In genomic region chr18:23523429-23524212, GRCh38 we compare ENCODE assay signal across 10 cellular contexts. TPM values are rescaled to one million over a fixed set of nuclear protein-coding genes. Genes with fewer than 3 reads are reported as not detected.
A peak's percentile ranks its signal among the peaks of the same experiment; 100 is the strongest.
DNase-seq lines count a peak whose midpoint lies in the region; ATAC-seq, FAIRE-seq and TF ChIP-seq lines count a peak whose summit lies in the region.
"Had no signal": no experiment of that assay in that cellular context is flagged by ENCODE, and none has a peak within 500 bp of the region (broad histone marks: within the 10 kb centered on the region; RNA-seq: fewer than 3 reads in every experiment).

No MANE protein-coding gene starts in this region.

- peaks cover 26% of the 10 kb centered on the region for H3K4me1 ChIP-seq in endothelial cell of umbilical vein (ENCODE audit: control insufficient read depth, extremely low read depth, insufficient read depth, low read length)

- H2AFZ ChIP-seq in endothelial cell of umbilical vein (ENCODE audit: low read depth, low read length): no peak overlapping the region

- TF ChIP-seq CTCF in endothelial cell of umbilical vein (IDR thresholded peaks at IDR 0.05; ENCODE audit: extremely low read depth in 1 of 2, insufficient read depth in 1 of 2, low read depth in 1 of 2, low read length in 2 of 2): no peak

- TF ChIP-seq POLR2A in endothelial cell of umbilical vein (IDR thresholded peaks at IDR 0.05; ENCODE audit: low read depth, low read length): no peak

- H3K4me1 Mint-ChIP-seq in activated CD4-positive, alpha-beta T cell treated with anti-CD3 and anti-CD28 coated beads for 36 hours: peaks cover 6% of the 10 kb centered on the region
- peaks cover 9 to 28% of the 10 kb centered on the region in 2 donors for H3K4me1 Mint-ChIP-seq in stimulated activated naive B cell treated with anti-CD40 and anti-IgM and Interleukin-4, amounts not matched to agents 10 μg/mL and 1 μg/mL and 100 μg/mL, for 72 hours

- FAIRE-seq in endothelial cell of umbilical vein (lab: Jason Lieb, UNC): peak; percentile 8

- H3K9ac ChIP-seq in endothelial cell of umbilical vein (replicated peaks; ENCODE audit: extremely low read depth, insufficient read depth, low read length): no peak overlapping the region

- peak; percentile 51 for ATAC-seq in activated CD4-positive, alpha-beta T cell treated with anti-CD3 and anti-CD28 coated beads for 36 hours
- ATAC-seq in stimulated activated naive B cell treated with anti-CD40 and anti-IgM and Interleukin-4, amounts not matched to agents 10 μg/mL and 1 μg/mL and 100 μg/mL, for 72 hours (replicated peaks): peak; percentile 82 to 87
- ATAC-seq in GM18520 (IDR thresholded peaks at IDR 0.05; ENCODE audit: unreplicated experiment): no peak

- H3K4me3 Mint-ChIP-seq in activated CD4-positive, alpha-beta T cell treated with anti-CD3 and anti-CD28 coated beads for 36 hours: no peak overlapping the region
- H3K4me3 Mint-ChIP-seq in stimulated activated naive B cell treated with anti-CD40 and anti-IgM and Interleukin-4, amounts not matched to agents 10 μg/mL and 1 μg/mL and 100 μg/mL, for 72 hours: no peak overlapping the region
- H3K4me3 Mint-ChIP-seq: activated T-helper 1 cell treated with anti-CD3 and anti-CD28 coated beads, Interleukin-12 subunit alpha, Interleukin-12 subunit beta, Interleukin-2, Interleukin-4 antibody, amounts not matched to agents 30 ng/mL and 10 ng/mL and 1 ng/mL, durations not matched to agents 14 hours and 24 hours and 36 hours had no signal

- peaks cover 13 to 30% of the 10 kb centered on the region in 2 experiments for H3K36me3 ChIP-seq in endothelial cell of umbilical vein (ENCODE audit: control insufficient read depth in 2 of 2, extremely low read depth in 1 of 2, insufficient read depth in 2 of 2, low read length in 2 of 2)

- DNase-seq in activated CD4-positive, alpha-beta T cell treated with anti-CD3 and anti-CD28 coated beads for 36 hours: no peak
- no peak for DNase-seq in activated CD4-positive, alpha-beta T cell treated with anti-CD3 and anti-CD28 coated beads, Interleukin-2, amount 50 U/mL, for 1 hour
- DNase-seq in NOMO-1 treated with DMSO at 0.1 percent for 48 hours (lab: John Stamatoyannopoulos, UW; ENCODE audit: unreplicated experiment): peak; percentile 82
- DNase-seq in endothelial cell of umbilical vein (ENCODE audit: low read depth, low spot score): no peak
- DNase-seq in stimulated activated naive B cell treated with anti-CD40 and anti-IgM and Interleukin-4, amounts not matched to agents 10 μg/mL and 1 μg/mL and 100 μg/mL, for 72 hours: no peak
- no peak for DNase-seq in activated effector memory CD4-positive, alpha-beta T cell treated with Interleukin-2 at 50 U/mL for 16 hours
- no peak for DNase-seq in stimulated activated CD4-positive, alpha-beta T cell treated with anti-CD3 and anti-CD28 coated beads, Interleukin-2, amount 100 ng/mL, for 24 hours
- DNase-seq: NCI-H446 treated with DMSO at 0.1 percent for 48 hours had no signal

- BruUV-seq in endothelial cell of umbilical vein (replicated peaks; lab: Mats Ljungman, UMichigan): no TSS peak

- H3K9me3 ChIP-seq in endothelial cell of umbilical vein (replicated peaks; ENCODE audit: control insufficient read depth, insufficient read depth, low read length): no peaks in the 10 kb centered on the region

- H3K9me3 Mint-ChIP-seq in activated CD4-positive, alpha-beta T cell treated with anti-CD3 and anti-CD28 coated beads for 36 hours (ENCODE audit: low read depth): no peaks in the 10 kb centered on the region
- no peaks in the 10 kb centered on the region for H3K9me3 Mint-ChIP-seq in stimulated activated naive B cell treated with anti-CD40 and anti-IgM and Interleukin-4, amounts not matched to agents 10 μg/mL and 1 μg/mL and 100 μg/mL, for 72 hours
- H3K9me3 Mint-ChIP-seq: activated T-helper 1 cell treated with anti-CD3 and anti-CD28 coated beads, Interleukin-12 subunit alpha, Interleukin-12 subunit beta, Interleukin-2, Interleukin-4 antibody, amounts not matched to agents 30 ng/mL and 10 ng/mL and 1 ng/mL, durations not matched to agents 14 hours and 24 hours and 36 hours had no signal

- H3K27ac ChIP-seq in endothelial cell of umbilical vein (ENCODE audit: insufficient read depth, low read depth, low read length): no peak overlapping the region

- intact Hi-C loops in activated CD4-positive, alpha-beta T cell treated with anti-CD3 and anti-CD28 coated beads for 36 hours (cut with DNase I, micrococcal nuclease): no loop called here
- intact Hi-C loops in endothelial cell of umbilical vein (cut with micrococcal nuclease): no loop called here

- H4K20me1 ChIP-seq in endothelial cell of umbilical vein (replicated peaks; ENCODE audit: control insufficient read depth, extremely low read depth, insufficient read depth, low read length): no peaks in the 10 kb centered on the region

- H3K9me1 ChIP-seq in endothelial cell of umbilical vein (replicated peaks; ENCODE audit: control insufficient read depth, extremely low read depth, insufficient read depth, low read length): no peaks in the 10 kb centered on the region

- dilution Hi-C loops in endothelial cell of umbilical vein (cut with MboI; ENCODE audit: extremely low pct_ligation_motif_present, low sequenced_read_pairs): no loop called here

- POLR2A ChIA-PET in activated CD4-positive, alpha-beta T cell treated with anti-CD3 and anti-CD28 coated beads for 36 hours (lab: Charles Lee): no interaction called here
- POLR2A ChIA-PET in endothelial cell of umbilical vein (lab: Charles Lee): no interaction called here

- no peak overlapping the region for H3K4me3 ChIP-seq in endothelial cell of umbilical vein (replicated peaks in 1 of 3; ENCODE audit: insufficient read depth in 1 of 3, low read depth in 1 of 3, low read length in 3 of 3)

- peak overlapping the region; percentile 1 for H3K27ac Mint-ChIP-seq in activated CD4-positive, alpha-beta T cell treated with anti-CD3 and anti-CD28 coated beads for 36 hours
- H3K27ac Mint-ChIP-seq in stimulated activated naive B cell treated with anti-CD40 and anti-IgM and Interleukin-4, amounts not matched to agents 10 μg/mL and 1 μg/mL and 100 μg/mL, for 72 hours: peak overlapping the region; percentile 54
- H3K27ac Mint-ChIP-seq: activated T-helper 1 cell treated with anti-CD3 and anti-CD28 coated beads, Interleukin-12 subunit alpha, Interleukin-12 subunit beta, Interleukin-2, Interleukin-4 antibody, amounts not matched to agents 30 ng/mL and 10 ng/mL and 1 ng/mL, durations not matched to agents 14 hours and 24 hours and 36 hours had no signal

- no peaks in the 10 kb centered on the region for H3K79me2 ChIP-seq in endothelial cell of umbilical vein (ENCODE audit: control insufficient read depth, insufficient read depth, low read length)

- H3K36me3 Mint-ChIP-seq in activated CD4-positive, alpha-beta T cell treated with anti-CD3 and anti-CD28 coated beads for 36 hours (ENCODE audit: low read depth): peaks cover 47% of the 10 kb centered on the region
- H3K36me3 Mint-ChIP-seq in stimulated activated naive B cell treated with anti-CD40 and anti-IgM and Interleukin-4, amounts not matched to agents 10 μg/mL and 1 μg/mL and 100 μg/mL, for 72 hours: peaks cover 38 to 63% of the 10 kb centered on the region in 2 donors

- no peak overlapping the region for H3K4me2 ChIP-seq in endothelial cell of umbilical vein (ENCODE audit: insufficient read depth, low read length)

- H3K27me3 ChIP-seq in endothelial cell of umbilical vein (ENCODE audit: control insufficient read depth in 2 of 2, insufficient read depth in 2 of 2, low read length in 2 of 2): no peaks in the 10 kb centered on the region

- H3K27me3 Mint-ChIP-seq in activated CD4-positive, alpha-beta T cell treated with anti-CD3 and anti-CD28 coated beads for 36 hours: no peaks in the 10 kb centered on the region
- no peaks in the 10 kb centered on the region for H3K27me3 Mint-ChIP-seq in stimulated activated naive B cell treated with anti-CD40 and anti-IgM and Interleukin-4, amounts not matched to agents 10 μg/mL and 1 μg/mL and 100 μg/mL, for 72 hours

- CTCF ChIA-PET in activated CD4-positive, alpha-beta T cell treated with anti-CD3 and anti-CD28 coated beads for 36 hours (lab: Charles Lee): interaction anchor here (0.7 to 1.6 kb wide), 4 partner anchors 9 to 17 kb away, joined by 3 to 7 read pairs (median 3); no protein-coding TSS in a partner anchor
- CTCF ChIA-PET in endothelial cell of umbilical vein (lab: Charles Lee): interaction anchor here (2.5 kb wide), 1 partner anchor 180 kb away, joined by 7 read pairs; no protein-coding TSS in a partner anchor

TF ChIP-seq in endothelial cell of umbilical vein, 7 proteins besides CTCF, POLR2A, EP300 and RAD21:
- peak; percentile 24 for TF ChIP-seq JUN (IDR thresholded peaks at IDR 0.05; ENCODE audit: borderline replicate concordance, insufficient read depth, insufficient read length, low read depth)
- TF ChIP-seq GATA2 (IDR thresholded peaks at IDR 0.05; ENCODE audit: insufficient read depth, insufficient read length, low read depth, low read length): no peak

RNA-seq across cellular contexts. Expression of gene RMC1, which starts 20.3 kb away (rescaled TPM):
- 10 to 100 TPM; 28.7 to 29.8 TPM for total RNA-seq in activated CD4-positive, alpha-beta T cell treated with anti-CD3 and anti-CD28 coated beads for 36 hours
- total RNA-seq in endothelial cell of umbilical vein: 27.8 and 29.7 TPM in 2 replicates
- 26.2 and 27.4 TPM in 2 replicates for polyA plus RNA-seq in endothelial cell of umbilical vein
- polyA plus RNA-seq in endothelial cell of umbilical vein (2011; cell fraction: cytosol; rRNA removed): 20.6 and 21.6 TPM in 2 replicates
- 57.5 and 72.0 TPM in 2 replicates for polyA plus RNA-seq in endothelial cell of umbilical vein (2011; cell fraction: nucleus; rRNA removed)
- 21.3 and 22.2 TPM in 2 replicates for polyA plus RNA-seq in endothelial cell of umbilical vein (2012)
- polyA minus RNA-seq in endothelial cell of umbilical vein: 20.7 and 21.1 TPM in 2 replicates
- polyA minus RNA-seq in endothelial cell of umbilical vein (2011; cell fraction: cytosol; rRNA and poly(A)+ RNA removed): 12.3 TPM
- 17.9 and 22.2 TPM in 2 replicates for polyA minus RNA-seq in endothelial cell of umbilical vein (2011; cell fraction: nucleus; rRNA and poly(A)+ RNA removed)
